Comparison of ENCODE assay signal across 1 cellular context in the genomic region with DNA sequence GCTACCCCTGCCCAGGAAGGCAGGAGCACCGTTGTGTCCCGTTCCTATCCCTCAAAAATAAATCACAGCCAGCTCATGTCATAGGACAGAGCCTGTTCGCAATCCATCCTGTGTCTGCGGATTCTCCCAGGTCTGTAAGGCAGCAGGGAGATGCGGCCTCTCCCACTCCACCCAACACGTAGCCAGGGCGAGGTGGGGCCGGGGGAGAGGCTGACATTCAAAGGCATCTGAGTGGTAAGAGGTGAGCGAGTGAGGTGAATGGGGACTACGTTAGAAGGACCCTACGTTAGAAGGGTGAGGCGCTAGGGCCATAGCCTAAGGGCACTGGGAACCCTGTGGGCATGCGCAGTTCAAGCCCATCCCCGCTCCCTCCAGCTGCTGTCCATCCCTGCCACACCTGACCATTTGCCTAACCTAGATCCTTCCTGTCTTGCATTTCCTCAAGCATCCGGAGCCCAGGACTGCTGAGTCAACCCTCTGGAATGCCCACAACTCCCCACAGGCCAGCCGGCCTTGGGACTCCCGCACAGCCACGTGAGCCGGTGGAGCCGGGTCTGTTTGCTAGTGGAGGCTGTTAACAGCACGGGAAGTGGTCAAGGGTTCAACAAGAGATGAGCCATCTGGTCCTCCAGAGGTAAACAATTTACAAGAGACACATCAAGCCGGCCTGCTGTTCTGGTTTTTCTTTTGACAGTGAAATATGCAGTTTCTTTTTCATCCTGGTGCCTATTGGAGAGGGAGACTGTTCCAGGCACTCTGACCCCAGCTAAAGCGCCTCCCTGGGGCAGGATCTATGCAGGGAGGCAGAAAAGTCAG.
A peak's percentile ranks its signal among the peaks of the same experiment; 100 is the strongest.
TF ChIP-seq lines count a peak whose summit lies in the region.

No MANE protein-coding gene starts in this region.

TF ChIP-seq in HepG2, 621 proteins besides CTCF, POLR2A, EP300 and RAD21 (continued from another document and continues in another):
- TF ChIP-seq ZNF33A (CRISPR knock-in tag; IDR thresholded peaks at IDR 0.05; ENCODE audit: borderline replicate concordance) (no peak), IRF1 (CRISPR knock-in tag; IDR thresholded peaks at IDR 0.05; ENCODE audit: low read depth) (peak; percentile 94; the same call in 1 of the 2 replicates), RELA (CRISPR knock-in tag; IDR thresholded peaks at IDR 0.05) (peak; percentile 82; the same call in 1 of the 2 replicates), HOXA3 (CRISPR knock-in tag; IDR thresholded peaks at IDR 0.05) (peak; percentile 95), ZNF12 (CRISPR knock-in tag; IDR thresholded peaks at IDR 0.05) (no peak), MAX (IDR thresholded peaks at IDR 0.05) (peak; percentile 93), CBX2 (IDR thresholded peaks at IDR 0.05; ENCODE audit: low read depth, low read length) (no peak), CBX2 (CRISPR knock-in tag; IDR thresholded peaks at IDR 0.05; ENCODE audit: low read depth) (peak; percentile 99), ZBTB3 (CRISPR knock-in tag; IDR thresholded peaks at IDR 0.05; ENCODE audit: borderline replicate concordance, low read depth) (peak; percentile 95), ARNT2 (CRISPR knock-in tag; IDR thresholded peaks at IDR 0.05; ENCODE audit: low read depth) (peak; percentile 95), ZNF124 (CRISPR knock-in tag; IDR thresholded peaks at IDR 0.05) (peak; percentile 60; the same call in 1 of the 2 replicates), ZMYM2 (CRISPR knock-in tag; IDR thresholded peaks at IDR 0.05) (peak; percentile 48; the same call in 1 of the 2 replicates), ZNF142 (CRISPR knock-in tag; IDR thresholded peaks at IDR 0.05) (peak; percentile 80; the same call in 1 of the 2 replicates), ZBTB7B (CRISPR knock-in tag; IDR thresholded peaks at IDR 0.05) (peak; percentile 62; the same call in 1 of the 2 replicates), SKIL (CRISPR knock-in tag; IDR thresholded peaks at IDR 0.05; ENCODE audit: borderline replicate concordance) (peak; percentile 94), NR2F6 (IDR thresholded peaks at IDR 0.05) (peak; percentile 71), NR2F6 (CRISPR knock-in tag; IDR thresholded peaks at IDR 0.05) (peak; percentile 93), HDAC6 (IDR thresholded peaks at IDR 0.05; ENCODE audit: low read depth, low read length) (no peak), ZNF652 (CRISPR knock-in tag; IDR thresholded peaks at IDR 0.05; ENCODE audit: borderline replicate concordance, low read depth) (peak; percentile 55), E2F2 (CRISPR knock-in tag; IDR thresholded peaks at IDR 0.05; ENCODE audit: borderline replicate concordance) (peak; percentile 24; the same call in 1 of the 2 replicates), NCOA1 (CRISPR knock-in tag; IDR thresholded peaks at IDR 0.05) (no peak), TRAFD1 (CRISPR knock-in tag; IDR thresholded peaks at IDR 0.05; ENCODE audit: borderline replicate concordance) (0 out of 2 replicates have a peak, but pooled peaks have one; percentile 26), ZZZ3 (CRISPR knock-in tag; IDR thresholded peaks at IDR 0.05; ENCODE audit: borderline replicate concordance) (0 out of 2 replicates have a peak, but pooled peaks have one; percentile 22), ZNF740 (CRISPR knock-in tag; IDR thresholded peaks at IDR 0.05) (no peak), PHF20 (CRISPR knock-in tag; IDR thresholded peaks at IDR 0.05) (no peak), CC2D1A (CRISPR knock-in tag; IDR thresholded peaks at IDR 0.05) (0 out of 2 replicates have a peak, but pooled peaks have one; percentile 92), YEATS4 (CRISPR knock-in tag; IDR thresholded peaks at IDR 0.05; ENCODE audit: borderline replicate concordance) (peak; percentile 78; the same call in 1 of the 2 replicates), ZNF724P (CRISPR knock-in tag; IDR thresholded peaks at IDR 0.05; ENCODE audit: borderline replicate concordance) (peak; percentile 96)
- TF ChIP-seq, protein P1, sequence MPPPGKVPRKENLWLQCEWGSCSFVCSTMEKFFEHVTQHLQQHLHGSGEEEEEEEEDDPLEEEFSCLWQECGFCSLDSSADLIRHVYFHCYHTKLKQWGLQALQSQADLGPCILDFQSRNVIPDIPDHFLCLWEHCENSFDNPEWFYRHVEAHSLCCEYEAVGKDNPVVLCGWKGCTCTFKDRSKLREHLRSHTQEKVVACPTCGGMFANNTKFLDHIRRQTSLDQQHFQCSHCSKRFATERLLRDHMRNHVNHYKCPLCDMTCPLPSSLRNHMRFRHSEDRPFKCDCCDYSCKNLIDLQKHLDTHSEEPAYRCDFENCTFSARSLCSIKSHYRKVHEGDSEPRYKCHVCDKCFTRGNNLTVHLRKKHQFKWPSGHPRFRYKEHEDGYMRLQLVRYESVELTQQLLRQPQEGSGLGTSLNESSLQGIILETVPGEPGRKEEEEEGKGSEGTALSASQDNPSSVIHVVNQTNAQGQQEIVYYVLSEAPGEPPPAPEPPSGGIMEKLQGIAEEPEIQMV (CRISPR knock-in tag; IDR thresholded peaks at IDR 0.05; ENCODE audit: low read depth) = peak; percentile 92
- TF ChIP-seq, protein P2, sequence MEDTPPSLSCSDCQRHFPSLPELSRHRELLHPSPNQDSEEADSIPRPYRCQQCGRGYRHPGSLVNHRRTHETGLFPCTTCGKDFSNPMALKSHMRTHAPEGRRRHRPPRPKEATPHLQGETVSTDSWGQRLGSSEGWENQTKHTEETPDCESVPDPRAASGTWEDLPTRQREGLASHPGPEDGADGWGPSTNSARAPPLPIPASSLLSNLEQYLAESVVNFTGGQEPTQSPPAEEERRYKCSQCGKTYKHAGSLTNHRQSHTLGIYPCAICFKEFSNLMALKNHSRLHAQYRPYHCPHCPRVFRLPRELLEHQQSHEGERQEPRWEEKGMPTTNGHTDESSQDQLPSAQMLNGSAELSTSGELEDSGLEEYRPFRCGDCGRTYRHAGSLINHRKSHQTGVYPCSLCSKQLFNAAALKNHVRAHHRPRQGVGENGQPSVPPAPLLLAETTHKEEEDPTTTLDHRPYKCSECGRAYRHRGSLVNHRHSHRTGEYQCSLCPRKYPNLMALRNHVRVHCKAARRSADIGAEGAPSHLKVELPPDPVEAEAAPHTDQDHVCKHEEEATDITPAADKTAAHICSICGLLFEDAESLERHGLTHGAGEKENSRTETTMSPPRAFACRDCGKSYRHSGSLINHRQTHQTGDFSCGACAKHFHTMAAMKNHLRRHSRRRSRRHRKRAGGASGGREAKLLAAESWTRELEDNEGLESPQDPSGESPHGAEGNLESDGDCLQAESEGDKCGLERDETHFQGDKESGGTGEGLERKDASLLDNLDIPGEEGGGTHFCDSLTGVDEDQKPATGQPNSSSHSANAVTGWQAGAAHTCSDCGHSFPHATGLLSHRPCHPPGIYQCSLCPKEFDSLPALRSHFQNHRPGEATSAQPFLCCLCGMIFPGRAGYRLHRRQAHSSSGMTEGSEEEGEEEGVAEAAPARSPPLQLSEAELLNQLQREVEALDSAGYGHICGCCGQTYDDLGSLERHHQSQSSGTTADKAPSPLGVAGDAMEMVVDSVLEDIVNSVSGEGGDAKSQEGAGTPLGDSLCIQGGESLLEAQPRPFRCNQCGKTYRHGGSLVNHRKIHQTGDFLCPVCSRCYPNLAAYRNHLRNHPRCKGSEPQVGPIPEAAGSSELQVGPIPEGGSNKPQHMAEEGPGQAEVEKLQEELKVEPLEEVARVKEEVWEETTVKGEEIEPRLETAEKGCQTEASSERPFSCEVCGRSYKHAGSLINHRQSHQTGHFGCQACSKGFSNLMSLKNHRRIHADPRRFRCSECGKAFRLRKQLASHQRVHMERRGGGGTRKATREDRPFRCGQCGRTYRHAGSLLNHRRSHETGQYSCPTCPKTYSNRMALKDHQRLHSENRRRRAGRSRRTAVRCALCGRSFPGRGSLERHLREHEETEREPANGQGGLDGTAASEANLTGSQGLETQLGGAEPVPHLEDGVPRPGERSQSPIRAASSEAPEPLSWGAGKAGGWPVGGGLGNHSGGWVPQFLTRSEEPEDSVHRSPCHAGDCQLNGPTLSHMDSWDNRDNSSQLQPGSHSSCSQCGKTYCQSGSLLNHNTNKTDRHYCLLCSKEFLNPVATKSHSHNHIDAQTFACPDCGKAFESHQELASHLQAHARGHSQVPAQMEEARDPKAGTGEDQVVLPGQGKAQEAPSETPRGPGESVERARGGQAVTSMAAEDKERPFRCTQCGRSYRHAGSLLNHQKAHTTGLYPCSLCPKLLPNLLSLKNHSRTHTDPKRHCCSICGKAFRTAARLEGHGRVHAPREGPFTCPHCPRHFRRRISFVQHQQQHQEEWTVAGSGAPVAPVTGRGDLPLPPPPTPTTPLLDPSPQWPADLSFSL (CRISPR knock-in tag; IDR thresholded peaks at IDR 0.05) = no peak
